In genomic region chr20:41476446-41476845, GRCh38 we compare ENCODE assay signal across 15 cellular contexts.
DNase-seq lines count a peak whose midpoint lies in the region; ATAC-seq and TF ChIP-seq lines count a peak whose summit lies in the region.
"Had no signal": no experiment of that assay in that cellular context is flagged by ENCODE, and none has a peak within 500 bp of the region (broad histone marks: within the 10 kb centered on the region; RNA-seq: fewer than 3 reads in every experiment).

No MANE protein-coding gene starts in this region.

- H3K4me3 Mint-ChIP-seq in HFFc6: no peak overlapping the region
- no peak overlapping the region for H3K4me3 Mint-ChIP-seq in activated T-cell treated with anti-CD3 and anti-CD28 coated beads, Interleukin-2, amount 50 U/mL, for 72 hours
- H3K4me3 Mint-ChIP-seq: activated B cell treated with CpG ODN at 0.5 μM for 24 hours, GM23338, natural killer cell, T-cell had no signal

- intact Hi-C loops in heart right ventricle (cut with DNase I): loop anchor here in 1 of 10 donors (10.0 kb wide), 1 partner anchor 218 kb away; no protein-coding TSS in a partner anchor

- H3K36me3 ChIP-seq in OCI-LY1 (ENCODE audit: insufficient read depth, low read length) (peaks cover 21% of the 10 kb centered on the region), heart right ventricle (peaks cover 0 to 67% (median 9%) of the 10 kb centered on the region in 9 donors), skeletal muscle satellite cell (ENCODE audit: insufficient read depth, low read length) (peaks cover 10% of the 10 kb centered on the region)

- H3K27me3 Mint-ChIP-seq in HFFc6 (ENCODE audit: insufficient read depth): peaks cover 2% of the 10 kb centered on the region
- H3K27me3 Mint-ChIP-seq in activated T-cell treated with anti-CD3 and anti-CD28 coated beads, Interleukin-2, amount 50 U/mL, for 72 hours (ENCODE audit: low read depth): no peaks in the 10 kb centered on the region
- H3K27me3 Mint-ChIP-seq: activated B cell treated with CpG ODN at 0.5 μM for 24 hours, T-cell had no signal

- no peaks in the 10 kb centered on the region for H3K9me2 ChIP-seq in OCI-LY1 (ENCODE audit: low read depth, low read length)

- no peaks in the 10 kb centered on the region for H4K20me1 ChIP-seq in OCI-LY1 (ENCODE audit: insufficient read depth, low read length)

- H3K4me1 ChIP-seq in OCI-LY1 (ENCODE audit: insufficient read depth, low read length, severe bottlenecking): peaks cover 19% of the 10 kb centered on the region
- peaks cover 0 to 32% (median 22%) of the 10 kb centered on the region in 9 donors for H3K4me1 ChIP-seq in heart right ventricle
- peaks cover 31% of the 10 kb centered on the region for H3K4me1 ChIP-seq in skeletal muscle satellite cell (ENCODE audit: control insufficient read depth, insufficient read depth, low read length)

- TF ChIP-seq CTCF in HFFc6 (IDR thresholded peaks at IDR 0.05) (no peak), OCI-LY1 (IDR thresholded peaks at IDR 0.05; ENCODE audit: low read length) (no peak), heart right ventricle (IDR thresholded peaks at IDR 0.05) (no peak)

- H3K4me1 Mint-ChIP-seq in HFFc6 (ENCODE audit: low read depth): peaks cover 56% of the 10 kb centered on the region
- peaks cover 25% of the 10 kb centered on the region for H3K4me1 Mint-ChIP-seq in activated T-cell treated with anti-CD3 and anti-CD28 coated beads, Interleukin-2, amount 50 U/mL, for 72 hours (ENCODE audit: low read depth)

- peak overlapping the region; percentile 48 for H3K27ac Mint-ChIP-seq in HFFc6
- no peak overlapping the region for H3K27ac Mint-ChIP-seq in activated T-cell treated with anti-CD3 and anti-CD28 coated beads, Interleukin-2, amount 50 U/mL, for 72 hours
- H3K27ac Mint-ChIP-seq: activated B cell treated with CpG ODN at 0.5 μM for 24 hours, GM23338, natural killer cell, T-cell had no signal

- H3K9me3 ChIP-seq in OCI-LY1 (ENCODE audit: low read length) (no peaks in the 10 kb centered on the region), heart right ventricle (peaks cover 0 to 8% (median 0%) of the 10 kb centered on the region in 11 donors), skeletal muscle satellite cell (replicated peaks; ENCODE audit: low read length) (no peaks in the 10 kb centered on the region)
- H3K9me3 ChIP-seq: upper lobe of left lung had no signal

- ATAC-seq in heart right ventricle (peak in 3 of 8 donors; percentile 14 to 34 (median 23)), HG02884 (IDR thresholded peaks at IDR 0.05; ENCODE audit: unreplicated experiment) (no peak)
- ATAC-seq in activated T-cell treated with anti-CD3 and anti-CD28 coated beads, Interleukin-2, amount 50 U/mL, for 72 hours (replicated peaks in 1 of 2): no peak
- ATAC-seq: GM23338, natural killer cell, T-cell had no signal

- H3K4me2 ChIP-seq in OCI-LY1 (ENCODE audit: low read length): no peak overlapping the region
- H3K4me2 ChIP-seq in skeletal muscle satellite cell (ENCODE audit: low read length): peak overlapping the region; percentile 18
- H3K4me2 ChIP-seq: GM23338 had no signal

- H3K27ac ChIP-seq in OCI-LY1 (ENCODE audit: low read depth, low read length, poor library complexity, severe bottlenecking): peak overlapping the region; percentile 6
- peak overlapping the region in 7 of 10 donors; percentile 2 to 65 (median 37) for H3K27ac ChIP-seq in heart right ventricle

- no peak for DNase-seq in HFFc6
- no peak for DNase-seq in heart right ventricle
- no peak for DNase-seq in activated T-cell treated with anti-CD3 and anti-CD28 coated beads, Interleukin-2, amount 50 U/mL, for 72 hours
- no peak for DNase-seq in NCI-H2227 treated with DMSO at 0.1 percent for 48 hours (lab: John Stamatoyannopoulos, UW)
- DNase-seq: activated B cell treated with CpG ODN at 0.5 μM for 24 hours; effector CD4-positive, alpha-beta T cell; natural killer cell; stimulated activated CD4-positive, alpha-beta T cell treated with anti-CD3 and anti-CD28 coated beads, Interleukin-4, amount 100 ng/mL, for 4 hours; T-cell; upper lobe of left lung had no signal

- H3K9ac ChIP-seq in OCI-LY1 (ENCODE audit: low read length) (no peak overlapping the region), skeletal muscle satellite cell (ENCODE audit: low read depth, low read length) (no peak overlapping the region)
- H3K9ac ChIP-seq: BLaER1 treated with 17β-estradiol and CSF1 and Interleukin-3, amounts not matched to agents 10 nM and 100 nM had no signal

- H3K9me3 Mint-ChIP-seq in HFFc6: no peaks in the 10 kb centered on the region; the same call in 1 of the 2 replicates
- no peaks in the 10 kb centered on the region for H3K9me3 Mint-ChIP-seq in activated T-cell treated with anti-CD3 and anti-CD28 coated beads, Interleukin-2, amount 50 U/mL, for 72 hours
- H3K9me3 Mint-ChIP-seq: activated B cell treated with CpG ODN at 0.5 μM for 24 hours, GM23338, natural killer cell, T-cell had no signal

- H2AFZ ChIP-seq in OCI-LY1 (ENCODE audit: low read length): no peak overlapping the region
- H2AFZ ChIP-seq: GM23338 had no signal

- H3K4me3 ChIP-seq in OCI-LY1 (ENCODE audit: low read depth, low read length, poor library complexity, severe bottlenecking) (no peak overlapping the region), heart right ventricle (no peak overlapping the region), skeletal muscle satellite cell (ENCODE audit: low read length) (no peak overlapping the region)
- H3K4me3 ChIP-seq: BLaER1 treated with 17β-estradiol and CSF1 and Interleukin-3, amounts not matched to agents 10 nM and 100 nM; GM23338; upper lobe of left lung had no signal

- no peaks in the 10 kb centered on the region for H3K79me2 ChIP-seq in OCI-LY1 (ENCODE audit: insufficient read depth, low read length)

- peaks cover 47% of the 10 kb centered on the region for H3K36me3 Mint-ChIP-seq in HFFc6 (ENCODE audit: low read depth)
- peaks cover 2 to 12% of the 10 kb centered on the region in 2 donors for H3K36me3 Mint-ChIP-seq in activated T-cell treated with anti-CD3 and anti-CD28 coated beads, Interleukin-2, amount 50 U/mL, for 72 hours (ENCODE audit: insufficient read depth in 2 of 2)

- 91 to 96% methylated on average over 1 of the region's 1 CpG for WGBS in heart right ventricle, 2 donors

- no peaks in the 10 kb centered on the region for H3F3A ChIP-seq in OCI-LY1 (ENCODE audit: insufficient read depth, low read length)

- H3K27me3 ChIP-seq in OCI-LY1 (ENCODE audit: insufficient read depth, low read length): no peaks in the 10 kb centered on the region
- no peaks in the 10 kb centered on the region for H3K27me3 ChIP-seq in heart right ventricle
- H3K27me3 ChIP-seq in skeletal muscle satellite cell (ENCODE audit: control insufficient read depth, insufficient read depth, low read length): no peaks in the 10 kb centered on the region
- H3K27me3 ChIP-seq: BLaER1 treated with 17β-estradiol and CSF1 and Interleukin-3, amounts not matched to agents 10 nM and 100 nM; upper lobe of left lung had no signal
